In the genomic region with DNA sequence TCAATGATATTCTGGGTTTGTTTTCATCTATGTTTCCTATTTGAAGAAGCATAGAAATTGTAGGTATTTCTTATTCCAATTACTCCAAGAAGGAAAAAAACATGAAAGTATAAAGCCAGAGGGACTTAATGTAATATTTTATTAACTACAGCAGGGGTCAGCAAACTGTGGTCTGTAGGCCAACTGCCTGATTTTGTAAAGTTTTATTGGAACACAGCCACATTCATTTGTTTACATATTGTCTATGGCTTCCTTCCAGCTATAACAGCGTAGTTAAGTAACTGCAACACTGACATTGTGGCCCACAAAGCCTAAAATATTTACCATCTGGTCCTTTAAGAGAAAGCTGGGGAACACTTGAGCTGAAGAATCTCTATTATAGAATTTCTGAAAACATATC, we compare ENCODE assay signal across 2 cellular contexts.
TF ChIP-seq lines count a peak whose summit lies in the region.

No MANE protein-coding gene starts in this region.

TF ChIP-seq in SK-N-SH, 30 proteins besides CTCF, POLR2A, EP300 and RAD21 (continued from another document):
- TF ChIP-seq, protein P1, sequence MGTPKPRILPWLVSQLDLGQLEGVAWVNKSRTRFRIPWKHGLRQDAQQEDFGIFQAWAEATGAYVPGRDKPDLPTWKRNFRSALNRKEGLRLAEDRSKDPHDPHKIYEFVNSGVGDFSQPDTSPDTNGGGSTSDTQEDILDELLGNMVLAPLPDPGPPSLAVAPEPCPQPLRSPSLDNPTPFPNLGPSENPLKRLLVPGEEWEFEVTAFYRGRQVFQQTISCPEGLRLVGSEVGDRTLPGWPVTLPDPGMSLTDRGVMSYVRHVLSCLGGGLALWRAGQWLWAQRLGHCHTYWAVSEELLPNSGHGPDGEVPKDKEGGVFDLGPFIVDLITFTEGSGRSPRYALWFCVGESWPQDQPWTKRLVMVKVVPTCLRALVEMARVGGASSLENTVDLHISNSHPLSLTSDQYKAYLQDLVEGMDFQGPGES (IDR thresholded peaks at IDR 0.05; ENCODE audit: low read depth, low read length), result no peak
- TF ChIP-seq MXI1 (IDR thresholded peaks at IDR 0.05; ENCODE audit: low read depth, low read length), result no peak
- no peak for TF ChIP-seq CHD2 (IDR thresholded peaks at IDR 0.05; ENCODE audit: low read length, partially characterized antibody)
- no peak for TF ChIP-seq JUND (IDR thresholded peaks at IDR 0.05)
- TF ChIP-seq, protein P2, sequence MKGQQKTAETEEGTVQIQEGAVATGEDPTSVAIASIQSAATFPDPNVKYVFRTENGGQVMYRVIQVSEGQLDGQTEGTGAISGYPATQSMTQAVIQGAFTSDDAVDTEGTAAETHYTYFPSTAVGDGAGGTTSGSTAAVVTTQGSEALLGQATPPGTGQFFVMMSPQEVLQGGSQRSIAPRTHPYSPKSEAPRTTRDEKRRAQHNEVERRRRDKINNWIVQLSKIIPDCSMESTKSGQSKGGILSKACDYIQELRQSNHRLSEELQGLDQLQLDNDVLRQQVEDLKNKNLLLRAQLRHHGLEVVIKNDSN (IDR thresholded peaks at IDR 0.05; ENCODE audit: borderline replicate concordance, low read depth), result no peak
- TF ChIP-seq TCF12 (IDR thresholded peaks at IDR 0.05), result no peak
- no peak for TF ChIP-seq RFX5 (IDR thresholded peaks at IDR 0.05; ENCODE audit: low read length)
- no peak for TF ChIP-seq SMC3 (IDR thresholded peaks at IDR 0.05; ENCODE audit: low read depth, low read length)
- TF ChIP-seq MEF2A (IDR thresholded peaks at IDR 0.05; ENCODE audit: borderline replicate concordance, low read depth), result no peak
- no peak for TF ChIP-seq SIN3A (IDR thresholded peaks at IDR 0.05; ENCODE audit: borderline replicate concordance, low read depth, low read length)
- TF ChIP-seq ELF1 (IDR thresholded peaks at IDR 0.05), result no peak
TF ChIP-seq in SK-N-SH: peak in this region for 0.

TF ChIP-seq in SK-N-SH treated with all-trans-retinoic acid at 6 μM for 48 hours, 23 proteins besides CTCF, POLR2A, EP300 and RAD21 (continued from another document):
- TF ChIP-seq, protein P3, sequence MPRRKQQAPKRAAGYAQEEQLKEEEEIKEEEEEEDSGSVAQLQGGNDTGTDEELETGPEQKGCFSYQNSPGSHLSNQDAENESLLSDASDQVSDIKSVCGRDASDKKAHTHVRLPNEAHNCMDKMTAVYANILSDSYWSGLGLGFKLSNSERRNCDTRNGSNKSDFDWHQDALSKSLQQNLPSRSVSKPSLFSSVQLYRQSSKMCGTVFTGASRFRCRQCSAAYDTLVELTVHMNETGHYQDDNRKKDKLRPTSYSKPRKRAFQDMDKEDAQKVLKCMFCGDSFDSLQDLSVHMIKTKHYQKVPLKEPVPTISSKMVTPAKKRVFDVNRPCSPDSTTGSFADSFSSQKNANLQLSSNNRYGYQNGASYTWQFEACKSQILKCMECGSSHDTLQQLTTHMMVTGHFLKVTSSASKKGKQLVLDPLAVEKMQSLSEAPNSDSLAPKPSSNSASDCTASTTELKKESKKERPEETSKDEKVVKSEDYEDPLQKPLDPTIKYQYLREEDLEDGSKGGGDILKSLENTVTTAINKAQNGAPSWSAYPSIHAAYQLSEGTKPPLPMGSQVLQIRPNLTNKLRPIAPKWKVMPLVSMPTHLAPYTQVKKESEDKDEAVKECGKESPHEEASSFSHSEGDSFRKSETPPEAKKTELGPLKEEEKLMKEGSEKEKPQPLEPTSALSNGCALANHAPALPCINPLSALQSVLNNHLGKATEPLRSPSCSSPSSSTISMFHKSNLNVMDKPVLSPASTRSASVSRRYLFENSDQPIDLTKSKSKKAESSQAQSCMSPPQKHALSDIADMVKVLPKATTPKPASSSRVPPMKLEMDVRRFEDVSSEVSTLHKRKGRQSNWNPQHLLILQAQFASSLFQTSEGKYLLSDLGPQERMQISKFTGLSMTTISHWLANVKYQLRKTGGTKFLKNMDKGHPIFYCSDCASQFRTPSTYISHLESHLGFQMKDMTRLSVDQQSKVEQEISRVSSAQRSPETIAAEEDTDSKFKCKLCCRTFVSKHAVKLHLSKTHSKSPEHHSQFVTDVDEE (CRISPR knock-in tag; IDR thresholded peaks at IDR 0.05), result no peak
- TF ChIP-seq BACH2 (CRISPR knock-in tag; IDR thresholded peaks at IDR 0.05; ENCODE audit: borderline replicate concordance), result no peak
- no peak for TF ChIP-seq ZNF565 (CRISPR knock-in tag; conservative IDR thresholded peaks at IDR 0.05; ENCODE audit: low read depth)
- no peak for TF ChIP-seq ARNTL (CRISPR knock-in tag; IDR thresholded peaks at IDR 0.05; ENCODE audit: borderline replicate concordance, low read depth)
- no peak for TF ChIP-seq CSDC2 (CRISPR knock-in tag; IDR thresholded peaks at IDR 0.05)
- no peak for TF ChIP-seq RARB (CRISPR knock-in tag; IDR thresholded peaks at IDR 0.05)
- no peak for TF ChIP-seq ZNF70 (CRISPR knock-in tag; IDR thresholded peaks at IDR 0.05)
- no peak for TF ChIP-seq PPARA (CRISPR knock-in tag; IDR thresholded peaks at IDR 0.05; ENCODE audit: borderline replicate concordance)
- no peak for TF ChIP-seq ZFP30 (CRISPR knock-in tag; IDR thresholded peaks at IDR 0.05)
- TF ChIP-seq ZC3H10 (CRISPR knock-in tag; IDR thresholded peaks at IDR 0.05), result no peak
- TF ChIP-seq SNAI2 (CRISPR knock-in tag; IDR thresholded peaks at IDR 0.05), result no peak
- TF ChIP-seq TCF4 (CRISPR knock-in tag; IDR thresholded peaks at IDR 0.05; ENCODE audit: borderline replicate concordance), result no peak
- TF ChIP-seq OSR1 (CRISPR knock-in tag; IDR thresholded peaks at IDR 0.05), result no peak
- TF ChIP-seq, protein P4, sequence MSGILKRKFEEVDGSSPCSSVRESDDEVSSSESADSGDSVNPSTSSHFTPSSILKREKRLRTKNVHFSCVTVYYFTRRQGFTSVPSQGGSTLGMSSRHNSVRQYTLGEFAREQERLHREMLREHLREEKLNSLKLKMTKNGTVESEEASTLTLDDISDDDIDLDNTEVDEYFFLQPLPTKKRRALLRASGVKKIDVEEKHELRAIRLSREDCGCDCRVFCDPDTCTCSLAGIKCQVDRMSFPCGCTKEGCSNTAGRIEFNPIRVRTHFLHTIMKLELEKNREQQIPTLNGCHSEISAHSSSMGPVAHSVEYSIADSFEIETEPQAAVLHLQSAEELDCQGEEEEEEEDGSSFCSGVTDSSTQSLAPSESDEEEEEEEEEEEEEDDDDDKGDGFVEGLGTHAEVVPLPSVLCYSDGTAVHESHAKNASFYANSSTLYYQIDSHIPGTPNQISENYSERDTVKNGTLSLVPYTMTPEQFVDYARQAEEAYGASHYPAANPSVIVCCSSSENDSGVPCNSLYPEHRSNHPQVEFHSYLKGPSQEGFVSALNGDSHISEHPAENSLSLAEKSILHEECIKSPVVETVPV (CRISPR knock-in tag; IDR thresholded peaks at IDR 0.05), result no peak
- TF ChIP-seq, protein P5, sequence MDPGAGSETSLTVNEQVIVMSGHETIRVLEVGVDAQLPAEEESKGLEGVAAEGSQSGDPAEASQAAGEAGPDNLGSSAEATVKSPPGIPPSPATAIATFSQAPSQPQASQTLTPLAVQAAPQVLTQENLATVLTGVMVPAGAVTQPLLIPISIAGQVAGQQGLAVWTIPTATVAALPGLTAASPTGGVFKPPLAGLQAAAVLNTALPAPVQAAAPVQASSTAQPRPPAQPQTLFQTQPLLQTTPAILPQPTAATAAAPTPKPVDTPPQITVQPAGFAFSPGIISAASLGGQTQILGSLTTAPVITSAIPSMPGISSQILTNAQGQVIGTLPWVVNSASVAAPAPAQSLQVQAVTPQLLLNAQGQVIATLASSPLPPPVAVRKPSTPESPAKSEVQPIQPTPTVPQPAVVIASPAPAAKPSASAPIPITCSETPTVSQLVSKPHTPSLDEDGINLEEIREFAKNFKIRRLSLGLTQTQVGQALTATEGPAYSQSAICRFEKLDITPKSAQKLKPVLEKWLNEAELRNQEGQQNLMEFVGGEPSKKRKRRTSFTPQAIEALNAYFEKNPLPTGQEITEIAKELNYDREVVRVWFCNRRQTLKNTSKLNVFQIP (CRISPR knock-in tag; IDR thresholded peaks at IDR 0.05; ENCODE audit: borderline replicate concordance, low read depth), result no peak
